Comparison of ENCODE assay signal across 14 cellular contexts in genomic region chr9:19720374-19720773, GRCh38.
DNase-seq lines count a peak whose midpoint lies in the region; ATAC-seq, FAIRE-seq and TF ChIP-seq lines count a peak whose summit lies in the region.
"Had no signal": no experiment of that assay in that cellular context is flagged by ENCODE, and none has a peak within 500 bp of the region (broad histone marks: within the 10 kb centered on the region; RNA-seq: fewer than 3 reads in every experiment).

No MANE protein-coding gene starts in this region.

- ATAC-seq in HepG2 (peak; percentile 47; the same call in 2 of the 3 replicates), right lobe of liver (no peak)

- H3K4me3 ChIP-seq in HepG2 (replicated peaks in 1 of 3; ENCODE audit: insufficient read depth in 1 of 3, low read depth in 2 of 3, low read length in 3 of 3), result no peak overlapping the region
- no peak overlapping the region for H3K4me3 ChIP-seq in right lobe of liver
- H3K4me3 ChIP-seq: pancreas, vagina had no signal

- no peak for TF ChIP-seq RAD21 in HepG2 (CRISPR knock-in tag; IDR thresholded peaks at IDR 0.05)

- H3K27me3 ChIP-seq in HepG2 (ENCODE audit: control insufficient read depth in 1 of 2, insufficient read depth in 2 of 2, low read length in 2 of 2) (no peaks in the 10 kb centered on the region), right lobe of liver (no peaks in the 10 kb centered on the region)
- H3K27me3 ChIP-seq: pancreas, vagina had no signal

- no peak overlapping the region for H3K9ac ChIP-seq in HepG2 (ENCODE audit: insufficient read depth, low read depth, low read length)

- TF ChIP-seq POLR2A in HepG2 (IDR thresholded peaks at IDR 0.05; ENCODE audit: insufficient read depth in 1 of 2, low read depth in 2 of 2, low read length in 2 of 2) (no peak), right lobe of liver (IDR thresholded peaks at IDR 0.05) (no peak)

- intact Hi-C loops in HepG2 (cut with micrococcal nuclease; ENCODE audit: unreplicated experiment), result no loop called here
- intact Hi-C loops in right lobe of liver (cut with DNase I), result no loop called here

- no peak overlapping the region for H3K4me2 ChIP-seq in HepG2 (ENCODE audit: low read depth, low read length)

- no peak for TF ChIP-seq CTCF in HepG2 (CRISPR knock-in tag; IDR thresholded peaks at IDR 0.05)
- no peak for TF ChIP-seq CTCF in right lobe of liver (IDR thresholded peaks at IDR 0.05)

- no peaks in the 10 kb centered on the region for H3K4me1 Mint-ChIP-seq in activated naive CD8-positive, alpha-beta T cell treated with anti-CD3 and anti-CD28 coated beads for 36 hours

- POLR2A ChIA-PET in HepG2 (lab: Yijun Ruan, JAX), result no interaction called here

- H3K79me2 ChIP-seq in HepG2 (ENCODE audit: insufficient read depth, low read length), result no peaks in the 10 kb centered on the region

- no peaks in the 10 kb centered on the region for H3K36me3 Mint-ChIP-seq in activated naive CD8-positive, alpha-beta T cell treated with anti-CD3 and anti-CD28 coated beads for 36 hours

- no peaks in the 10 kb centered on the region for H4K20me1 ChIP-seq in HepG2 (ENCODE audit: insufficient read depth, low read length)

- BruUV-seq in HepG2 (replicated peaks; lab: Mats Ljungman, UMichigan), result no TSS peak

- peaks cover 9% of the 10 kb centered on the region for H3K27me3 Mint-ChIP-seq in activated naive CD8-positive, alpha-beta T cell treated with anti-CD3 and anti-CD28 coated beads for 36 hours
- H3K27me3 Mint-ChIP-seq: dendritic cell treated with granulocyte-macrophage colony-stimulating factor and Interleukin-4, amounts not matched to agents 40 ng/mL and 50 ng/mL, for 4 days had no signal

- 0% methylated on average over 3 of the region's 3 CpGs for WGBS in HepG2 (ENCODE audit: low lambda C conversion rate)
- 8% methylated on average over 3 of the region's 3 CpGs for WGBS in right lobe of liver (ENCODE audit: insufficient coverage, low coverage, low lambda C conversion rate, missing lambda C conversion rate)

- DNase-seq in HepG2 (ENCODE audit: low spot score) (peak; percentile 26), right lobe of liver (no peak), amniotic epithelial cell (ENCODE audit: low read depth) (peak; percentile 21), iPS DF 4.7 (ENCODE audit: extremely low read depth, low spot score) (peak; percentile 44), urothelium cell line (ENCODE audit: low spot score) (peak; percentile 13), mucosa of gallbladder (ENCODE audit: low spot score) (no peak), SIG-M5 treated with dmso at 0.1 percent for 504 hours (lab: John Stamatoyannopoulos, UW; ENCODE audit: unreplicated experiment) (no peak)
- no peak for DNase-seq in activated naive CD8-positive, alpha-beta T cell treated with anti-CD3 and anti-CD28 coated beads for 36 hours
- DNase-seq: activated T-cell treated with anti-CD3 and anti-CD28 coated beads, Interleukin-2, amount 50 U/mL, for 1 hour; NCI-H526; pancreas had no signal

- H3K36me3 ChIP-seq in HepG2 (replicated peaks in 1 of 2; ENCODE audit: control insufficient read depth in 1 of 2, insufficient read depth in 2 of 2, low read length in 2 of 2), result no peaks in the 10 kb centered on the region
- no peaks in the 10 kb centered on the region for H3K36me3 ChIP-seq in right lobe of liver
- H3K36me3 ChIP-seq: pancreas, vagina had no signal

- CTCF ChIA-PET in HepG2 (lab: Yijun Ruan, JAX; ENCODE audit: low intra/inter-chr PET ratio, low total read pairs), result no interaction called here

- no peak overlapping the region for H3K27ac ChIP-seq in HepG2 (ENCODE audit: extremely low read length, insufficient read depth, low read length)
- H3K27ac ChIP-seq in right lobe of liver, result no peak overlapping the region
- H3K27ac ChIP-seq: pancreas, vagina had no signal

- FAIRE-seq in HepG2 (lab: Jason Lieb, UNC) (no peak), urothelium cell line (lab: Jason Lieb, UNC) (no peak)
- FAIRE-seq: pancreas had no signal

- TF ChIP-seq EP300 in HepG2 (IDR thresholded peaks at IDR 0.05; ENCODE audit: low read depth in 2 of 2, low read length in 2 of 2), result no peak
- TF ChIP-seq EP300 in HepG2 (CRISPR knock-in tag; IDR thresholded peaks at IDR 0.05; ENCODE audit: borderline replicate concordance), result no peak

- H3K9me3 ChIP-seq in HepG2 (ENCODE audit: low read length), result no peaks in the 10 kb centered on the region
- H3K9me3 ChIP-seq in right lobe of liver, result no peaks in the 10 kb centered on the region
- H3K9me3 ChIP-seq: pancreas, vagina had no signal

- H3K4me1 ChIP-seq in HepG2 (ENCODE audit: insufficient read depth, low read length) (no peaks in the 10 kb centered on the region), right lobe of liver (no peaks in the 10 kb centered on the region)
- H3K4me1 ChIP-seq: pancreas, vagina had no signal

- H3K27ac Mint-ChIP-seq in activated naive CD8-positive, alpha-beta T cell treated with anti-CD3 and anti-CD28 coated beads for 36 hours, result no peak overlapping the region
- H3K27ac Mint-ChIP-seq: dendritic cell treated with granulocyte-macrophage colony-stimulating factor and Interleukin-4, amounts not matched to agents 40 ng/mL and 50 ng/mL, for 4 days; T-helper 2 cell treated with Interferon-gamma antibody and Interleukin-4, amounts not matched to agents 5 μg/mL and 100 μg/mL, for 36 hours had no signal

- no peak overlapping the region for H2AFZ ChIP-seq in HepG2 (ENCODE audit: low read length)

- in situ Hi-C loops in HepG2 (cut with HindIII; ENCODE audit: extremely low pct_ligation_motif_present, low pct_unique_long_range_greater_than_20kb), result no loop called here

- H3K9me3 Mint-ChIP-seq in activated naive CD8-positive, alpha-beta T cell treated with anti-CD3 and anti-CD28 coated beads for 36 hours, result no peaks in the 10 kb centered on the region
- H3K9me3 Mint-ChIP-seq: dendritic cell treated with granulocyte-macrophage colony-stimulating factor and Interleukin-4, amounts not matched to agents 40 ng/mL and 50 ng/mL, for 4 days; T-helper 2 cell treated with Interferon-gamma antibody and Interleukin-4, amounts not matched to agents 5 μg/mL and 100 μg/mL, for 36 hours had no signal

- no peak overlapping the region for H3K4me3 Mint-ChIP-seq in activated naive CD8-positive, alpha-beta T cell treated with anti-CD3 and anti-CD28 coated beads for 36 hours
- H3K4me3 Mint-ChIP-seq: dendritic cell treated with granulocyte-macrophage colony-stimulating factor and Interleukin-4, amounts not matched to agents 40 ng/mL and 50 ng/mL, for 4 days; T-helper 2 cell treated with Interferon-gamma antibody and Interleukin-4, amounts not matched to agents 5 μg/mL and 100 μg/mL, for 36 hours had no signal

TF ChIP-seq in HepG2, 621 proteins besides CTCF, POLR2A, EP300 and RAD21 (continues in another document):
- TF ChIP-seq EHMT2 (IDR thresholded peaks at IDR 0.05; ENCODE audit: borderline replicate concordance, low read depth, low read length), result peak; percentile 80; the same call in 1 of the 2 replicates
- TF ChIP-seq PATZ1 (CRISPR knock-in tag; IDR thresholded peaks at IDR 0.05), result no peak
- TF ChIP-seq REST (IDR thresholded peaks at IDR 0.05; ENCODE audit: borderline replicate concordance in 1 of 2, low read depth in 1 of 2, low read length in 2 of 2), result peak; percentile 68 to 96
- TF ChIP-seq ZSCAN9 (CRISPR knock-in tag; IDR thresholded peaks at IDR 0.05; ENCODE audit: borderline replicate concordance), result peak; percentile 68; the same call in 1 of the 2 replicates

Comparison
In these comparisons a context has a peak if more than half of its experiments do, and no peak if none do; other contexts are left out.
1. DNase-seq: peak in HepG2 (single experiment), amniotic epithelial cell (single experiment), iPS DF 4.7 (single experiment) and urothelium cell line (single experiment); none in right lobe of liver (0 of 3), activated naive CD8-positive, alpha-beta T cell treated with anti-CD3 and anti-CD28 coated beads for 36 hours (single experiment), mucosa of gallbladder (single experiment) and SIG-M5 treated with dmso at 0.1 percent for 504 hours (single experiment).